ENCODE assay signal across 8 cellular contexts in the genomic region with DNA sequence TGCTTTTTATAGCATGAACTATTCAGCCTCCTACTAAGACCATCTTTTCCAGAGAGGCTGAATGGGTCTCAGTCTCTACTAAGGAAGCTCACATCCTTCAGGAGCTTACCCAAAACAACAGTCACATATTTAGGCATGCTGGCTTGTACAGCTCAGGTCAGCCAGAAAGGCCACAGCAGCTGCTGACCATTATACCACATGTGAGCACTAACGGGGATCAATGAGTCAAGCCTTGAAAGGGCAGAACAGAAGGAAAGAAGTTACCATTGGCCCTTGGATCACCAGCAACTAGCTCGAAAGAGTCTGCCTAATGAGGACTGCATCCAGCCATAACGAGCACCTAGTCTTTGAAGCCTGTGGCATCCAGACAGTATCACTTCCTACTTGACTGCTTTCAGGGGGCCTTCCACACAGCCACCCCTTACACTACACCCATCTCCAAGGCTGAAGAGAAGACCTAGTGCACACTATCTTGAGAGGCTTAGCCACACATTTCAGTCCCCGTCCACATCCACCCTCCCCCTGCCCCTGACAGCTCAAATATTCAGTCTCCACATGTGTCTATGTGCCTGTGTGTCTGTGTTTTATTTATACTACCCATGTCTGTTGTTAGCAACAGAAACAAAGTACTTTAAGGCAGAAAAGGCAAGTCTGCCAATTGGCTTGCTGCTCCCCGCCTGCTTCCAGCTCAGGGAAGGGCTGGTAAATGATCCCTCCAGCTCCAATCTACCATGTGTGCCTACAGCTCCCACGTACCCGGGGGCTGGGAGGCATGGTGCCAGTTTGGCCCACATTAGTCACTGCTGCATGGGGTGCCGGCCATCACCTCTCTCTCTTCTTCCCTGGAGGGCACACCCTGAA.
DNase-seq lines count a peak whose midpoint lies in the region; ATAC-seq and TF ChIP-seq lines count a peak whose summit lies in the region.

No MANE protein-coding gene starts in this region.

- TF ChIP-seq POLR2A in uterus (IDR thresholded peaks at IDR 0.05): no peak

- no peak for TF ChIP-seq CTCF in uterus (IDR thresholded peaks at IDR 0.05)

- intact Hi-C loops in Right ventricle myocardium inferior (cut with DNase I) (no loop called here), cardiac septum (cut with DNase I) (no loop called here), uterus (cut with DNase I; ENCODE audit: low total_unique reads) (no loop called here)

- DNase-seq in Right ventricle myocardium inferior (ENCODE audit: missing footprints) (peak; percentile 82), cardiac septum (ENCODE audit: low spot score) (no peak), dedifferentiated amniotic fluid mesenchymal stem cell (ENCODE audit: extremely low spot score) (peak; percentile 37), uterus (peak; percentile 69 to 81), ureter (ENCODE audit: low spot score) (no peak), NCI-H510A treated with DMSO at 0.1 percent for 48 hours (lab: John Stamatoyannopoulos, UW) (no peak)

- H3K4me3 ChIP-seq in muscle layer of colon (ENCODE audit: low read depth in 1 of 2, low read length in 2 of 2) (peak overlapping the region in 1 of 2 donors; percentile 2), uterus (no peak overlapping the region)

- H3K27ac ChIP-seq in muscle layer of colon (ENCODE audit: low read depth, low read length): peak overlapping the region; percentile 90
- peak overlapping the region; percentile 80 to 81 for H3K27ac ChIP-seq in uterus

- H3K36me3 ChIP-seq in muscle layer of colon (ENCODE audit: insufficient read depth, low read length) (peaks cover 5% of the 10 kb centered on the region), uterus (no peaks in the 10 kb centered on the region)

- H3K9ac ChIP-seq in muscle layer of colon (ENCODE audit: low read length): peak overlapping the region; percentile 16

- ATAC-seq in Right ventricle myocardium inferior (peak; percentile 90), GM18858 (IDR thresholded peaks at IDR 0.05; ENCODE audit: unreplicated experiment) (no peak)

- H3K9me3 ChIP-seq in muscle layer of colon (ENCODE audit: low read length) (no peaks in the 10 kb centered on the region), uterus (no peaks in the 10 kb centered on the region)

- H3K27me3 ChIP-seq in muscle layer of colon (ENCODE audit: control insufficient read depth in 1 of 2, insufficient read depth in 2 of 2, low read length in 2 of 2) (no peaks in the 10 kb centered on the region), uterus (no peaks in the 10 kb centered on the region)

- H3K4me1 ChIP-seq in muscle layer of colon (ENCODE audit: insufficient read depth, low read length) (peaks cover 91% of the 10 kb centered on the region), uterus (peaks cover 22 to 29% of the 10 kb centered on the region in 2 donors)

Comparison
In these comparisons a context has a peak if more than half of its experiments do, and no peak if none do; other contexts are left out.
1. DNase-seq: peak in Right ventricle myocardium inferior (single experiment), dedifferentiated amniotic fluid mesenchymal stem cell (single experiment) and uterus (2 of 2); none in cardiac septum (single experiment), ureter (single experiment) and NCI-H510A treated with DMSO at 0.1 percent for 48 hours (single experiment).